In genomic region chr10:78512205-78512550, GRCh38 we compare ENCODE assay signal across 15 cellular contexts.
DNase-seq lines count a peak whose midpoint lies in the region; ATAC-seq and TF ChIP-seq lines count a peak whose summit lies in the region.
"Had no signal": no experiment of that assay in that cellular context is flagged by ENCODE, and none has a peak within 500 bp of the region (broad histone marks: within the 10 kb centered on the region; RNA-seq: fewer than 3 reads in every experiment).

No MANE protein-coding gene starts in this region.

- no peak overlapping the region for H3K23ac ChIP-seq in mesenchymal stem cell (ENCODE audit: low read length in 2 of 2)

- H4K8ac ChIP-seq in mesenchymal stem cell (ENCODE audit: low read length): no peak overlapping the region

- H4K91ac ChIP-seq in mesenchymal stem cell (ENCODE audit: low read length): no peak overlapping the region

- no peak overlapping the region for H2BK15ac ChIP-seq in mesenchymal stem cell (ENCODE audit: low read depth, poor library complexity, severe bottlenecking)

- no peak overlapping the region for H2AFZ ChIP-seq in mesenchymal stem cell (ENCODE audit: low read depth, low read length)

- peaks cover 4% of the 10 kb centered on the region for H3K4me1 ChIP-seq in mesenchymal stem cell (ENCODE audit: control insufficient read depth, insufficient read depth, low read depth, low read length)

- no peak overlapping the region for H3K4me3 ChIP-seq in mesenchymal stem cell (ENCODE audit: insufficient read depth in 1 of 2, low read depth in 1 of 2, low read length in 2 of 2)

- H3K4me2 ChIP-seq in mesenchymal stem cell (ENCODE audit: low read length, poor library complexity, severe bottlenecking): no peak overlapping the region

- no peaks in the 10 kb centered on the region for H3K36me3 Mint-ChIP-seq in activated CD8-positive, alpha-beta T cell treated with anti-CD3 and anti-CD28 coated beads, Interleukin-2, amount 10 ng/mL, durations not matched to agents 7 days and 5 days (ENCODE audit: low read depth)
- H3K36me3 Mint-ChIP-seq in activated CD8-positive, alpha-beta T cell treated with anti-CD3 and anti-CD28 coated beads for 36 hours (ENCODE audit: low read depth): no peaks in the 10 kb centered on the region

- intact Hi-C loops in activated CD8-positive, alpha-beta T cell treated with anti-CD3 and anti-CD28 coated beads for 36 hours (cut with micrococcal nuclease): no loop called here
- intact Hi-C loops in sciatic nerve (cut with DNase I): no loop called here

- TF ChIP-seq CTCF in activated CD8-positive, alpha-beta T cell treated with anti-CD3 and anti-CD28 coated beads for 36 hours (IDR thresholded peaks at IDR 0.05): no peak

- CTCF ChIA-PET in activated CD8-positive, alpha-beta T cell treated with anti-CD3 and anti-CD28 coated beads, Interleukin-2, amount 10 ng/mL, durations not matched to agents 7 days and 5 days (lab: Charles Lee): no interaction called here
- CTCF ChIA-PET in activated CD8-positive, alpha-beta T cell treated with anti-CD3 and anti-CD28 coated beads for 36 hours (lab: Charles Lee): interaction anchor here (1.3 kb wide), 1 partner anchor 8 kb away, joined by 3 read pairs; no protein-coding TSS in a partner anchor

- no peaks in the 10 kb centered on the region for H3K9me3 ChIP-seq in mesenchymal stem cell (ENCODE audit: control insufficient read depth, low read length)

- no peak for ATAC-seq in activated CD8-positive, alpha-beta T cell treated with anti-CD3 and anti-CD28 coated beads, Interleukin-2, amount 10 ng/mL, durations not matched to agents 7 days and 5 days
- no peak for ATAC-seq in activated CD8-positive, alpha-beta T cell treated with anti-CD3 and anti-CD28 coated beads for 36 hours
- peak; percentile 13 for ATAC-seq in sciatic nerve
- no peak for ATAC-seq in HG02970 (IDR thresholded peaks at IDR 0.05; ENCODE audit: low FRiP score, unreplicated experiment)
- no peak for ATAC-seq in GM18873 (IDR thresholded peaks at IDR 0.05; ENCODE audit: low FRiP score, unreplicated experiment)
- ATAC-seq: PC-3 had no signal

- no peak overlapping the region for H3K27ac Mint-ChIP-seq in activated CD8-positive, alpha-beta T cell treated with anti-CD3 and anti-CD28 coated beads, Interleukin-2, amount 10 ng/mL, durations not matched to agents 7 days and 5 days
- H3K27ac Mint-ChIP-seq in activated CD8-positive, alpha-beta T cell treated with anti-CD3 and anti-CD28 coated beads for 36 hours: no peak overlapping the region

- no peak overlapping the region for H2BK120ac ChIP-seq in mesenchymal stem cell (ENCODE audit: low read depth, low read length)

- POLR2A ChIA-PET in activated CD8-positive, alpha-beta T cell treated with anti-CD3 and anti-CD28 coated beads, Interleukin-2, amount 10 ng/mL, durations not matched to agents 7 days and 5 days (lab: Charles Lee): no interaction called here
- POLR2A ChIA-PET in activated CD8-positive, alpha-beta T cell treated with anti-CD3 and anti-CD28 coated beads for 36 hours (lab: Charles Lee): no interaction called here

- no peaks in the 10 kb centered on the region for H3K36me3 ChIP-seq in mesenchymal stem cell (ENCODE audit: control insufficient read depth in 1 of 2, insufficient read depth in 2 of 2, low read depth in 1 of 2, low read length in 2 of 2)

- WGBS in mesenchymal stem cell: 90% methylated on average over 3 of the region's 3 CpGs

- no peak overlapping the region for H2AK5ac ChIP-seq in mesenchymal stem cell (ENCODE audit: low read length, severe bottlenecking)

- peak overlapping the region; percentile 27 for H3K9ac ChIP-seq in mesenchymal stem cell (ENCODE audit: low read length)

- H2BK5ac ChIP-seq in mesenchymal stem cell (ENCODE audit: low read depth, low read length, poor library complexity, severe bottlenecking): no peak overlapping the region

- no peaks in the 10 kb centered on the region for H3K9me3 Mint-ChIP-seq in activated CD8-positive, alpha-beta T cell treated with anti-CD3 and anti-CD28 coated beads, Interleukin-2, amount 10 ng/mL, durations not matched to agents 7 days and 5 days (ENCODE audit: insufficient read depth)
- no peaks in the 10 kb centered on the region for H3K9me3 Mint-ChIP-seq in activated CD8-positive, alpha-beta T cell treated with anti-CD3 and anti-CD28 coated beads for 36 hours

- H3K14ac ChIP-seq in mesenchymal stem cell (ENCODE audit: low read length in 2 of 2): no peak overlapping the region

- H3K27me3 Mint-ChIP-seq in activated CD8-positive, alpha-beta T cell treated with anti-CD3 and anti-CD28 coated beads, Interleukin-2, amount 10 ng/mL, durations not matched to agents 7 days and 5 days (ENCODE audit: low read depth): no peaks in the 10 kb centered on the region
- H3K27me3 Mint-ChIP-seq in activated CD8-positive, alpha-beta T cell treated with anti-CD3 and anti-CD28 coated beads for 36 hours: peaks cover 2% of the 10 kb centered on the region

- H3K18ac ChIP-seq in mesenchymal stem cell (ENCODE audit: low read depth in 1 of 2, low read length in 2 of 2): no peak overlapping the region

- no peak overlapping the region for H3K4ac ChIP-seq in mesenchymal stem cell (ENCODE audit: low read depth in 1 of 2, low read length in 2 of 2)

- no peaks in the 10 kb centered on the region for H3K4me1 Mint-ChIP-seq in activated CD8-positive, alpha-beta T cell treated with anti-CD3 and anti-CD28 coated beads, Interleukin-2, amount 10 ng/mL, durations not matched to agents 7 days and 5 days (ENCODE audit: low read depth)
- no peaks in the 10 kb centered on the region for H3K4me1 Mint-ChIP-seq in activated CD8-positive, alpha-beta T cell treated with anti-CD3 and anti-CD28 coated beads for 36 hours (ENCODE audit: low read depth)

- DNase-seq in activated CD8-positive, alpha-beta T cell treated with anti-CD3 and anti-CD28 coated beads, Interleukin-2, amount 10 ng/mL, durations not matched to agents 7 days and 5 days: peak; percentile 8
- no peak for DNase-seq in activated CD8-positive, alpha-beta T cell treated with anti-CD3 and anti-CD28 coated beads for 36 hours
- no peak for DNase-seq in mesenchymal stem cell
- no peak for DNase-seq in sciatic nerve (ENCODE audit: low spot score)
- no peak for DNase-seq in NCI-H146 treated with DMSO at 0.1 percent for 48 hours (lab: John Stamatoyannopoulos, UW; ENCODE audit: unreplicated experiment)
- no peak for DNase-seq in epidermal melanocyte (ENCODE audit: insufficient read length, low spot score)
- DNase-seq: 8988T, C1 segment of cervical spinal cord, KBM-7, NCI-H1048, NCI-H146, NCI-H2107, PC-3 had no signal

- no peak overlapping the region for H2BK12ac ChIP-seq in mesenchymal stem cell (ENCODE audit: low read length in 2 of 2)

- H3K27ac ChIP-seq in mesenchymal stem cell (ENCODE audit: low read length, poor library complexity, severe bottlenecking): no peak overlapping the region

- H3K27me3 ChIP-seq in mesenchymal stem cell (ENCODE audit: control insufficient read depth in 1 of 2, insufficient read depth in 1 of 2, low read length in 2 of 2): no peaks in the 10 kb centered on the region

- H3K79me1 ChIP-seq in mesenchymal stem cell (replicated peaks; ENCODE audit: low read length, poor library complexity, severe bottlenecking): no peaks in the 10 kb centered on the region

- no peak overlapping the region for H3K4me3 Mint-ChIP-seq in activated CD8-positive, alpha-beta T cell treated with anti-CD3 and anti-CD28 coated beads, Interleukin-2, amount 10 ng/mL, durations not matched to agents 7 days and 5 days
- no peak overlapping the region for H3K4me3 Mint-ChIP-seq in activated CD8-positive, alpha-beta T cell treated with anti-CD3 and anti-CD28 coated beads for 36 hours
